In the genomic region with DNA sequence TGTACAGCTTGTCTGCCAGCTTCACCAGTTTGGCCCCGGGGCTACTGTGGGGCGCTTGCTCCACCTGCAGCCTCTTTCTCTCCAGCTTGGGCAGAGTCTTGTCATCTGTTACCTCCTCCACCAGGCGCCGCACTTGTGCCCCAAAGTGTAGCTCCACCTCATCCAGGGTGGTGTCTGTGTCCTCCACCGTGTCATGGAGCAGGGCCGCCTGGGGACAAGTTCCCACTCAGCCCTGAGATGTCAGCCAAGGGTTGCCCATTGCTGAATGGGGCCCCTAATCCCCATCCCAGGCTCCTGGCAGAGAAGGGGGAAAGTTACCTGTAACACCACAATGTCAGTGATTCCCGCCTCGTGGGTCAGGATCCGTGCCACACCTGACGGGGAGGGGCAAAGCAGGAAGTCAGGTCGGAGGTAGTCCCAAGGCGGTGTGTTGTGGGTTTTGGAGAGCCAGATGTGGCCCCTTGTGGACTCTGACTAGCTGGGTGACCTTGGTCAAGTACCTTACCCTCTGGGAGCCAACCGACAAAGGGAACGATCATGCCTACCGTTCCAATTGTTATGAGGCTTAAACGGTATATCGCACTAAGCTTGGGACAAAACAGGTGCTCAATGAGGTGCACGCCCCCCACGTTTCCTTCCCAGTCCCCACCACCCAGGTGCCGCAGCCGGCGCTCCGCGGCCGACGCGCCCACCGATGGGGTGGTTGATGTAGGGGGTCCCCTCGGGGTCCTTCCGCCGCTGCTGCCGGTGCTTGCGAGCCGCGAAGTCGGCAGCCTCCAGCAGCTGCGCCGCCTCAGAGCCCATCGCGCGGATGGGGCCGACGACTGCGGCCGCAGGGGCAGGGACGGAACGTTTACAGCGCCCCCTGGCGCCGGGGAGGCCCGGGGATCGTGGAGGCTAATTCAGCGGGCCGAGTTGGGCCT, we compare ENCODE assay signal across 1 cellular context.
A peak's percentile ranks its signal among the peaks of the same experiment; 100 is the strongest.
TF ChIP-seq lines count a peak whose summit lies in the region.

A gene with protein sequence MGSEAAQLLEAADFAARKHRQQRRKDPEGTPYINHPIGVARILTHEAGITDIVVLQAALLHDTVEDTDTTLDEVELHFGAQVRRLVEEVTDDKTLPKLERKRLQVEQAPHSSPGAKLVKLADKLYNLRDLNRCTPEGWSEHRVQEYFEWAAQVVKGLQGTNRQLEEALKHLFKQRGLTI (minus strand): TSS at position 813 of the 923 bp plus-strand sequence. CDS start 9 bp downstream, at position 804.

TF ChIP-seq in HepG2, 621 proteins besides CTCF, POLR2A, EP300 and RAD21 (continued from another document and continues in another):
- no peak for TF ChIP-seq ZBTB10 (CRISPR knock-in tag; IDR thresholded peaks at IDR 0.05; ENCODE audit: borderline replicate concordance)
- TF ChIP-seq MAX (IDR thresholded peaks at IDR 0.05): peak; percentile 56
- no peak for TF ChIP-seq E2F2 (CRISPR knock-in tag; IDR thresholded peaks at IDR 0.05; ENCODE audit: borderline replicate concordance)
- no peak; the same call in 1 of the 2 replicates for TF ChIP-seq ZSCAN9 (CRISPR knock-in tag; IDR thresholded peaks at IDR 0.05; ENCODE audit: borderline replicate concordance)
- no peak for TF ChIP-seq NFIB (CRISPR knock-in tag; IDR thresholded peaks at IDR 0.05; ENCODE audit: borderline replicate concordance)
- TF ChIP-seq PHF5A (CRISPR knock-in tag; IDR thresholded peaks at IDR 0.05; ENCODE audit: low read depth, unreplicated experiment): peak; percentile 50
- no peak for TF ChIP-seq FIP1L1 (IDR thresholded peaks at IDR 0.05; ENCODE audit: borderline replicate concordance, insufficient read depth, low read depth, low read length)
- TF ChIP-seq GPBP1L1 (CRISPR knock-in tag; IDR thresholded peaks at IDR 0.05): no peak
- TF ChIP-seq, protein P1, sequence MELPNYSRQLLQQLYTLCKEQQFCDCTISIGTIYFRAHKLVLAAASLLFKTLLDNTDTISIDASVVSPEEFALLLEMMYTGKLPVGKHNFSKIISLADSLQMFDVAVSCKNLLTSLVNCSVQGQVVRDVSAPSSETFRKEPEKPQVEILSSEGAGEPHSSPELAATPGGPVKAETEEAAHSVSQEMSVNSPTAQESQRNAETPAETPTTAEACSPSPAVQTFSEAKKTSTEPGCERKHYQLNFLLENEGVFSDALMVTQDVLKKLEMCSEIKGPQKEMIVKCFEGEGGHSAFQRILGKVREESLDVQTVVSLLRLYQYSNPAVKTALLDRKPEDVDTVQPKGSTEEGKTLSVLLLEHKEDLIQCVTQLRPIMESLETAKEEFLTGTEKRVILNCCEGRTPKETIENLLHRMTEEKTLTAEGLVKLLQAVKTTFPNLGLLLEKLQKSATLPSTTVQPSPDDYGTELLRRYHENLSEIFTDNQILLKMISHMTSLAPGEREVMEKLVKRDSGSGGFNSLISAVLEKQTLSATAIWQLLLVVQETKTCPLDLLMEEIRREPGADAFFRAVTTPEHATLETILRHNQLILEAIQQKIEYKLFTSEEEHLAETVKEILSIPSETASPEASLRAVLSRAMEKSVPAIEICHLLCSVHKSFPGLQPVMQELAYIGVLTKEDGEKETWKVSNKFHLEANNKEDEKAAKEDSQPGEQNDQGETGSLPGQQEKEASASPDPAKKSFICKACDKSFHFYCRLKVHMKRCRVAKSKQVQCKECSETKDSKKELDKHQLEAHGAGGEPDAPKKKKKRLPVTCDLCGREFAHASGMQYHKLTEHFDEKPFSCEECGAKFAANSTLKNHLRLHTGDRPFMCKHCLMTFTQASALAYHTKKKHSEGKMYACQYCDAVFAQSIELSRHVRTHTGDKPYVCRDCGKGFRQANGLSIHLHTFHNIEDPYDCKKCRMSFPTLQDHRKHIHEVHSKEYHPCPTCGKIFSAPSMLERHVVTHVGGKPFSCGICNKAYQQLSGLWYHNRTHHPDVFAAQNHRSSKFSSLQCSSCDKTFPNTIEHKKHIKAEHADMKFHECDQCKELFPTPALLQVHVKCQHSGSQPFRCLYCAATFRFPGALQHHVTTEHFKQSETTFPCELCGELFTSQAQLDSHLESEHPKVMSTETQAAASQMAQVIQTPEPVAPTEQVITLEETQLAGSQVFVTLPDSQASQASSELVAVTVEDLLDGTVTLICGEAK (IDR thresholded peaks at IDR 0.05): no peak
- TF ChIP-seq, protein P1 (CRISPR knock-in tag; IDR thresholded peaks at IDR 0.05): peak; percentile 80; the same call in 1 of the 2 replicates
- no peak for TF ChIP-seq PTBP1 (IDR thresholded peaks at IDR 0.05; ENCODE audit: low read depth, low read length, poor library complexity, severe bottlenecking)
- TF ChIP-seq ZBTB21 (CRISPR knock-in tag; IDR thresholded peaks at IDR 0.05): peak; percentile 28; the same call in 1 of the 2 replicates
- TF ChIP-seq FOXK1 (CRISPR knock-in tag; IDR thresholded peaks at IDR 0.05; ENCODE audit: borderline replicate concordance, low read depth): no peak
- TF ChIP-seq ATF2 (CRISPR knock-in tag; IDR thresholded peaks at IDR 0.05): peak; percentile 79; the same call in 1 of the 2 replicates
- TF ChIP-seq TRAFD1 (CRISPR knock-in tag; IDR thresholded peaks at IDR 0.05; ENCODE audit: borderline replicate concordance): peak; percentile 16; the same call in 1 of the 2 replicates
- TF ChIP-seq BCLAF1 (IDR thresholded peaks at IDR 0.05): no peak
- TF ChIP-seq ZFP36L1 (CRISPR knock-in tag; IDR thresholded peaks at IDR 0.05): no peak
- 0 out of 2 replicates have a peak, but pooled peaks have one; percentile 39 for TF ChIP-seq ZNF619 (CRISPR knock-in tag; IDR thresholded peaks at IDR 0.05)
